9 cellular contexts compared by ENCODE assay signal in genomic region chr20:47784599-47785320, GRCh38. TPM values are rescaled to one million over a fixed set of nuclear protein-coding genes. Genes with fewer than 3 reads are reported as not detected.
DNase-seq lines count a peak whose midpoint lies in the region; ATAC-seq and TF ChIP-seq lines count a peak whose summit lies in the region.
"Had no signal": no experiment of that assay in that cellular context is flagged by ENCODE, and none has a peak within 500 bp of the region (broad histone marks: within the 10 kb centered on the region; RNA-seq: fewer than 3 reads in every experiment).

No MANE protein-coding gene starts in this region.

- intact Hi-C loops in natural killer cell (cut with micrococcal nuclease), result no loop called here

- H3K9me3 Mint-ChIP-seq in natural killer cell, result no peaks in the 10 kb centered on the region

- WGBS in gastroesophageal sphincter (ENCODE audit: low coverage in 1 of 2), 2 donors, result no CpG with 5 or more reads among the region's 69 CpGs

- no peak for TF ChIP-seq EP300 in gastroesophageal sphincter (IDR thresholded peaks at IDR 0.05)

- H3K9me3 ChIP-seq in gastroesophageal sphincter, result no peaks in the 10 kb centered on the region
- no peaks in the 10 kb centered on the region for H3K9me3 ChIP-seq in osteoblast (ENCODE audit: low read depth, low read length)

- H3K36me3 ChIP-seq in gastroesophageal sphincter (no peaks in the 10 kb centered on the region), osteoblast (ENCODE audit: insufficient read depth, low read length) (no peaks in the 10 kb centered on the region)

- DNase-seq in NCI-H748 (lab: John Stamatoyannopoulos, UW; ENCODE audit: unreplicated experiment) (peak; percentile 38), NCI-H748 treated with DMSO at 0.1 percent for 48 hours (lab: John Stamatoyannopoulos, UW) (no peak), osteoblast (ENCODE audit: insufficient read length, low spot score, missing footprints) (peak; percentile 88), natural killer cell (no peak), medulla oblongata (ENCODE audit: extremely low spot score) (no peak)
- DNase-seq: DND-41 had no signal

- H4K20me1 ChIP-seq in osteoblast (ENCODE audit: insufficient read depth, low read length), result peaks cover 3% of the 10 kb centered on the region

- peak overlapping the region; percentile 46 to 79 for H3K4me3 ChIP-seq in gastroesophageal sphincter
- H3K4me3 ChIP-seq in osteoblast (ENCODE audit: insufficient read depth, low read length), result peak overlapping the region; percentile 62

- H2AFZ ChIP-seq in osteoblast (ENCODE audit: low read length), result peak overlapping the region; percentile 35

- H3K4me1 ChIP-seq in gastroesophageal sphincter (peaks cover 0 to 69% (median 16%) of the 10 kb centered on the region in 3 donors), osteoblast (ENCODE audit: insufficient read depth, low read length) (peaks cover 12% of the 10 kb centered on the region)

- H3K79me2 ChIP-seq in osteoblast (ENCODE audit: insufficient read depth, low read length), result no peaks in the 10 kb centered on the region

- H3K27ac ChIP-seq in gastroesophageal sphincter (peak overlapping the region; percentile 16 to 94 (median 92)), osteoblast (ENCODE audit: low read depth, low read length) (no peak overlapping the region)

- H3K27me3 ChIP-seq in gastroesophageal sphincter, result no peaks in the 10 kb centered on the region
- H3K27me3 ChIP-seq in osteoblast (ENCODE audit: insufficient read depth, low read length), result peaks cover 65% of the 10 kb centered on the region

- no peak overlapping the region for H3K4me3 Mint-ChIP-seq in natural killer cell

- peaks cover 39 to 42% of the 10 kb centered on the region in 2 donors for H3K27me3 Mint-ChIP-seq in natural killer cell (ENCODE audit: low read depth in 2 of 2)

- H3K27ac Mint-ChIP-seq in natural killer cell, result no peak overlapping the region

- TF ChIP-seq POLR2A in gastroesophageal sphincter (IDR thresholded peaks at IDR 0.05), result no peak

- peak in 3 of 4 experiments; percentile 25 to 65 (median 30) for TF ChIP-seq CTCF in gastroesophageal sphincter (IDR thresholded peaks at IDR 0.05)
- no peak for TF ChIP-seq CTCF in osteoblast (IDR thresholded peaks at IDR 0.05; ENCODE audit: extremely low read depth, low read depth, low read length)
- no peak for TF ChIP-seq CTCF in natural killer cell (IDR thresholded peaks at IDR 0.05)

- peak overlapping the region; percentile 70 for H3K4me2 ChIP-seq in osteoblast (ENCODE audit: insufficient read depth, low read length)

- peaks cover 0 to 4% of the 10 kb centered on the region in 2 donors for H3K4me1 Mint-ChIP-seq in natural killer cell

- ATAC-seq in SK-N-SH treated with all-trans-retinoic acid at 6 μM for 48 hours (peak; percentile 49), gastroesophageal sphincter (peak; percentile 18), HG03571 (IDR thresholded peaks at IDR 0.05; ENCODE audit: unreplicated experiment) (no peak), natural killer cell (no peak)

- no peaks in the 10 kb centered on the region for H3K36me3 Mint-ChIP-seq in natural killer cell

TF ChIP-seq in SK-N-SH treated with all-trans-retinoic acid at 6 μM for 48 hours, 23 proteins besides CTCF, POLR2A, EP300 and RAD21:
- no peak for TF ChIP-seq PATZ1 (CRISPR knock-in tag; IDR thresholded peaks at IDR 0.05; ENCODE audit: borderline replicate concordance)
- TF ChIP-seq SNAI2 (CRISPR knock-in tag; IDR thresholded peaks at IDR 0.05), result no peak
- TF ChIP-seq BACH2 (CRISPR knock-in tag; IDR thresholded peaks at IDR 0.05; ENCODE audit: borderline replicate concordance), result no peak
- no peak for TF ChIP-seq RARB (CRISPR knock-in tag; IDR thresholded peaks at IDR 0.05)
- TF ChIP-seq GLIS3 (CRISPR knock-in tag; IDR thresholded peaks at IDR 0.05), result no peak
- TF ChIP-seq ZNF70 (CRISPR knock-in tag; IDR thresholded peaks at IDR 0.05), result no peak
- no peak for TF ChIP-seq POU6F1 (CRISPR knock-in tag; IDR thresholded peaks at IDR 0.05; ENCODE audit: borderline replicate concordance, low read depth)
- no peak for TF ChIP-seq PPARA (CRISPR knock-in tag; IDR thresholded peaks at IDR 0.05; ENCODE audit: borderline replicate concordance)
- no peak for TF ChIP-seq ZC3H10 (CRISPR knock-in tag; IDR thresholded peaks at IDR 0.05)
- TF ChIP-seq ZFP30 (CRISPR knock-in tag; IDR thresholded peaks at IDR 0.05), result no peak
- TF ChIP-seq OSR1 (CRISPR knock-in tag; IDR thresholded peaks at IDR 0.05), result no peak
TF ChIP-seq in SK-N-SH treated with all-trans-retinoic acid at 6 μM for 48 hours: peak in this region for 0.

RNA-seq across cellular contexts. Expression of gene SULF2, which starts 0.5 kb away (rescaled TPM):
- total RNA-seq in gastroesophageal sphincter (100 to 1,000 TPM in 1 of 4 donors, 10 to 100 TPM in 3; 41.2 to 177 (median 62.3) TPM), osteoblast (102 and 138 TPM in 2 replicates), natural killer cell (10 to 100 TPM in 2 of 3 donors, 1 to 10 TPM in 1; 8.1 to 48.7 (median 12.3) TPM)

Comparison
In these comparisons a context has a peak if more than half of its experiments do, and no peak if none do; other contexts are left out.
1. DNase-seq: peak in NCI-H748 (single experiment) and osteoblast (single experiment); none in NCI-H748 treated with DMSO at 0.1 percent for 48 hours (single experiment), natural killer cell (single experiment) and medulla oblongata (single experiment).
2. ATAC-seq: peak in SK-N-SH treated with all-trans-retinoic acid at 6 μM for 48 hours (single experiment) and gastroesophageal sphincter (single experiment); none in HG03571 (single experiment) and natural killer cell (0 of 3).
3. CTCF ChIP-seq: peak in gastroesophageal sphincter (3 of 4); none in osteoblast (single experiment) and natural killer cell (single experiment).